ENCODE assay signal across 8 cellular contexts in genomic region chr20:59598625-59599310, GRCh38. TPM values are rescaled to one million over a fixed set of nuclear protein-coding genes. Genes with fewer than 3 reads are reported as not detected.
DNase-seq lines count a peak whose midpoint lies in the region; ATAC-seq and TF ChIP-seq lines count a peak whose summit lies in the region.

No MANE protein-coding gene starts in this region.

- H3K4me1 Mint-ChIP-seq in activated naive CD8-positive, alpha-beta T cell treated with anti-CD3 and anti-CD28 coated beads, Interleukin-2, amount 50 U/mL, for 24 hours, result no peaks in the 10 kb centered on the region

- H3K9me3 Mint-ChIP-seq in activated naive CD8-positive, alpha-beta T cell treated with anti-CD3 and anti-CD28 coated beads, Interleukin-2, amount 50 U/mL, for 24 hours, result no peaks in the 10 kb centered on the region

- H3K4me1 ChIP-seq in HAP-1, result no peaks in the 10 kb centered on the region

- no peaks in the 10 kb centered on the region for H3K9me3 ChIP-seq in HAP-1

- H3K27me3 ChIP-seq in HAP-1 (ENCODE audit: low read depth), result peaks cover 5% of the 10 kb centered on the region

- in situ Hi-C loops in HAP-1 (cut with MboI; ENCODE audit: low sequenced_read_pairs), result loop anchor here (10.0 kb wide), 1 partner anchor 156 kb away; no protein-coding TSS in a partner anchor

- TF ChIP-seq CTCF in omental fat pad (IDR thresholded peaks at IDR 0.05), result no peak

- H3K4me3 Mint-ChIP-seq in activated naive CD8-positive, alpha-beta T cell treated with anti-CD3 and anti-CD28 coated beads, Interleukin-2, amount 50 U/mL, for 24 hours, result no peak overlapping the region

- H3K36me3 ChIP-seq in HAP-1 (replicated peaks), result no peaks in the 10 kb centered on the region

- H3K27me3 Mint-ChIP-seq in activated naive CD8-positive, alpha-beta T cell treated with anti-CD3 and anti-CD28 coated beads, Interleukin-2, amount 50 U/mL, for 24 hours, result peaks cover 43% of the 10 kb centered on the region

- H3K27ac Mint-ChIP-seq in activated naive CD8-positive, alpha-beta T cell treated with anti-CD3 and anti-CD28 coated beads, Interleukin-2, amount 50 U/mL, for 24 hours, result no peak overlapping the region

- H3K36me3 Mint-ChIP-seq in activated naive CD8-positive, alpha-beta T cell treated with anti-CD3 and anti-CD28 coated beads, Interleukin-2, amount 50 U/mL, for 24 hours (ENCODE audit: low read depth), result no peaks in the 10 kb centered on the region

- peak; percentile 58 for DNase-seq in Daoy (ENCODE audit: low read depth)
- DNase-seq in HAP-1 (ENCODE audit: low spot score in 2 of 2), result peak; percentile 13 to 49
- DNase-seq in NCI-H526 (lab: John Stamatoyannopoulos, UW), result peak; percentile 16 to 75
- DNase-seq in activated naive CD8-positive, alpha-beta T cell treated with anti-CD3 and anti-CD28 coated beads, Interleukin-2, amount 50 U/mL, for 24 hours, result peak; percentile 44
- peak; percentile 86 for DNase-seq in iPS-NIHi11 (ENCODE audit: low spot score)
- peak in 2 of 3 donors; percentile 8 to 31 for DNase-seq in stimulated activated CD4-positive, alpha-beta T cell treated with anti-CD3 and anti-CD28 coated beads, TNF-alpha, amount 100 ng/mL, for 48 hours (ENCODE audit: low read depth in 3 of 3)
- DNase-seq in omental fat pad (ENCODE audit: low spot score), result no peak

- H3K4me3 ChIP-seq in HAP-1, result no peak overlapping the region

- ATAC-seq in activated naive CD8-positive, alpha-beta T cell treated with anti-CD3 and anti-CD28 coated beads, Interleukin-2, amount 50 U/mL, for 24 hours, result no peak
- ATAC-seq in HG03095 (IDR thresholded peaks at IDR 0.05; ENCODE audit: unreplicated experiment) (no peak), omental fat pad (ENCODE audit: low FRiP score) (no peak)

RNA-seq across cellular contexts. Expression of gene PHACTR3, which starts 5.6 kb away (rescaled TPM):
- 0.06 TPM in 1 of 2 replicates, not detected in the other for total RNA-seq in Daoy (2014; rRNA removed; shearing (Covaris generic))
- total RNA-seq in omental fat pad, result 10 to 100 TPM in 1 of 4 donors, 1 to 10 TPM in 1, under 1 TPM in 1, not detected in 1; 0.19 to 10.6 (median 1.4) TPM
